In the genomic region with DNA sequence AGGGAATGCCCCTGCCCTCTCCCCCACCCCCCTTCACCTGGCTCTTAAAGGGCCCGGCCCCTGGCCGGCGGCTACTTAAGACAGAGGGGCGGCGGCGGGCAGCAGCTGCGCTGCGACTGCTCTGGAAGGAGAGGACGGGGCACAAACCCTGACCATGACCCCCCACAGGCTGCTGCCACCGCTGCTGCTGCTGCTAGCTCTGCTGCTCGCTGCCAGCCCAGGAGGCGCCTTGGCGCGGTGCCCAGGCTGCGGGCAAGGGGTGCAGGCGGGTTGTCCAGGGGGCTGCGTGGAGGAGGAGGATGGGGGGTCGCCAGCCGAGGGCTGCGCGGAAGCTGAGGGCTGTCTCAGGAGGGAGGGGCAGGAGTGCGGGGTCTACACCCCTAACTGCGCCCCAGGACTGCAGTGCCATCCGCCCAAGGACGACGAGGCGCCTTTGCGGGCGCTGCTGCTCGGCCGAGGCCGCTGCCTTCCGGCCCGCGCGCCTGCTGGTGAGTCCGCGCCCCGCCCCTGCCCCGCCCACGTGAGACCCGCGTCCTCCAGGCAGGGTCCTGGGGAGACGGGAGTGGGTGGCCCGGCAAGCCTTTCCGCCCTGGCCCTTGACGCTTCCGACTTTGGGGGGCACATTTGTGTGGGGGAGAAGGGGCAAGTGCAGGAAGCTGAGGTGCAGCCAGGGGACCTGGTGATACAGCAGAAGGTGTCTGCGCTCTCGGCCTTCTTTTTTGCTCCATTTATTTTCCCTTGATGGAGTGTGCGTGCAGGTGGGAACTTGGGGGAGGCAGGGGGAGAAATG, we compare ENCODE assay signal across 1 cellular context.
TF ChIP-seq lines count a peak whose summit lies in the region.

A gene with protein sequence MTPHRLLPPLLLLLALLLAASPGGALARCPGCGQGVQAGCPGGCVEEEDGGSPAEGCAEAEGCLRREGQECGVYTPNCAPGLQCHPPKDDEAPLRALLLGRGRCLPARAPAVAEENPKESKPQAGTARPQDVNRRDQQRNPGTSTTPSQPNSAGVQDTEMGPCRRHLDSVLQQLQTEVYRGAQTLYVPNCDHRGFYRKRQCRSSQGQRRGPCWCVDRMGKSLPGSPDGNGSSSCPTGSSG (plus strand): TSS at position 104 of the 790 bp plus-strand sequence. CDS start 51 bp downstream, at position 155.

TF ChIP-seq in HepG2, 621 proteins besides CTCF, POLR2A, EP300 and RAD21 (continued from another document and continues in another):
- TF ChIP-seq, protein P1, sequence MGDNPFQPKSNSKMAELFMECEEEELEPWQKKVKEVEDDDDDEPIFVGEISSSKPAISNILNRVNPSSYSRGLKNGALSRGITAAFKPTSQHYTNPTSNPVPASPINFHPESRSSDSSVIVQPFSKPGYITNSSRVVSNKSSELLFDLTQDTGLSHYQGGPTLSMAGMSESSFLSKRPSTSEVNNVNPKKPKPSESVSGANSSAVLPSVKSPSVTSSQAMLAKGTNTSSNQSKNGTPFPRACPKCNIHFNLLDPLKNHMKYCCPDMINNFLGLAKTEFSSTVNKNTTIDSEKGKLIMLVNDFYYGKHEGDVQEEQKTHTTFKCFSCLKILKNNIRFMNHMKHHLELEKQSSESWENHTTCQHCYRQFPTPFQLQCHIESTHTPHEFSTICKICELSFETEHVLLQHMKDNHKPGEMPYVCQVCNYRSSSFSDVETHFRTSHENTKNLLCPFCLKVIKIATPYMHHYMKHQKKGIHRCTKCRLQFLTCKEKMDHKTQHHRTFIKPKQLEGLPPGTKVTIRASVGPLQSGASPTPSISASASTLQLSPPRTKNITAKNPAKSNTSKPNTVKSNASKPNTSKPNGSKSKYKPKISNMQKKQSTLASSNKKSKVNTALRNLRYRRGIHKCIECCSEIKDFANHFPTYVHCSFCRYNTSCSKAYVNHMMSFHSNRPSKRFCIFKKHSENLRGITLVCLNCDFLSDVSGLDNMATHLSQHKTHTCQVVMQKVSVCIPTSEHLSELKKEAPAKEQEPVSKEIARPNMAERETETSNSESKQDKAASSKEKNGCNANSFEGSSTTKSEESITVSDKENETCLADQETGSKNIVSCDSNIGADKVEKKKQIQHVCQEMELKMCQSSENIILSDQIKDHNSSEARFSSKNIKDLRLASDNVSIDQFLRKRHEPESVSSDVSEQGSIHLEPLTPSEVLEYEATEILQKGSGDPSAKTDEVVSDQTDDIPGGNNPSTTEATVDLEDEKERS (CRISPR knock-in tag; IDR thresholded peaks at IDR 0.05): no peak
- no peak for TF ChIP-seq ZNF614 (CRISPR knock-in tag; IDR thresholded peaks at IDR 0.05; ENCODE audit: borderline replicate concordance)
- TF ChIP-seq PPARG (CRISPR knock-in tag; conservative IDR thresholded peaks at IDR 0.05): no peak
- TF ChIP-seq ZMYM4 (CRISPR knock-in tag; IDR thresholded peaks at IDR 0.05): no peak
- TF ChIP-seq EEA1 (CRISPR knock-in tag; IDR thresholded peaks at IDR 0.05; ENCODE audit: borderline replicate concordance): peak; percentile 47; the same call in 1 of the 2 replicates
- no peak for TF ChIP-seq ZFAT (CRISPR knock-in tag; conservative IDR thresholded peaks at IDR 0.05)
- TF ChIP-seq JUNB (CRISPR knock-in tag; IDR thresholded peaks at IDR 0.05; ENCODE audit: borderline replicate concordance): no peak
- no peak for TF ChIP-seq EHMT2 (IDR thresholded peaks at IDR 0.05; ENCODE audit: borderline replicate concordance, low read depth, low read length)
- TF ChIP-seq, protein P2, sequence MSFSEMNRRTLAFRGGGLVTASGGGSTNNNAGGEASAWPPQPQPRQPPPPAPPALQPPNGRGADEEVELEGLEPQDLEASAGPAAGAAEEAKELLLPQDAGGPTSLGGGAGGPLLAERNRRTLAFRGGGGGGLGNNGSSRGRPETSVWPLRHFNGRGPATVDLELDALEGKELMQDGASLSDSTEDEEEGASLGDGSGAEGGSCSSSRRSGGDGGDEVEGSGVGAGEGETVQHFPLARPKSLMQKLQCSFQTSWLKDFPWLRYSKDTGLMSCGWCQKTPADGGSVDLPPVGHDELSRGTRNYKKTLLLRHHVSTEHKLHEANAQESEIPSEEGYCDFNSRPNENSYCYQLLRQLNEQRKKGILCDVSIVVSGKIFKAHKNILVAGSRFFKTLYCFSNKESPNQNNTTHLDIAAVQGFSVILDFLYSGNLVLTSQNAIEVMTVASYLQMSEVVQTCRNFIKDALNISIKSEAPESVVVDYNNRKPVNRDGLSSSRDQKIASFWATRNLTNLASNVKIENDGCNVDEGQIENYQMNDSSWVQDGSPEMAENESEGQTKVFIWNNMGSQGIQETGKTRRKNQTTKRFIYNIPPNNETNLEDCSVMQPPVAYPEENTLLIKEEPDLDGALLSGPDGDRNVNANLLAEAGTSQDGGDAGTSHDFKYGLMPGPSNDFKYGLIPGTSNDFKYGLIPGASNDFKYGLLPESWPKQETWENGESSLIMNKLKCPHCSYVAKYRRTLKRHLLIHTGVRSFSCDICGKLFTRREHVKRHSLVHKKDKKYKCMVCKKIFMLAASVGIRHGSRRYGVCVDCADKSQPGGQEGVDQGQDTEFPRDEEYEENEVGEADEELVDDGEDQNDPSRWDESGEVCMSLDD (CRISPR knock-in tag; IDR thresholded peaks at IDR 0.05; ENCODE audit: borderline replicate concordance): peak; percentile 35; the same call in 1 of the 2 replicates
- no peak for TF ChIP-seq FOXK1 (CRISPR knock-in tag; IDR thresholded peaks at IDR 0.05; ENCODE audit: borderline replicate concordance, low read depth)
- no peak for TF ChIP-seq ZMYM3 (CRISPR knock-in tag; IDR thresholded peaks at IDR 0.05)
- no peak for TF ChIP-seq KLF9 (CRISPR knock-in tag; IDR thresholded peaks at IDR 0.05; ENCODE audit: low read depth)
- no peak for TF ChIP-seq SMAD9 (CRISPR knock-in tag; IDR thresholded peaks at IDR 0.05)
- TF ChIP-seq, protein P3, sequence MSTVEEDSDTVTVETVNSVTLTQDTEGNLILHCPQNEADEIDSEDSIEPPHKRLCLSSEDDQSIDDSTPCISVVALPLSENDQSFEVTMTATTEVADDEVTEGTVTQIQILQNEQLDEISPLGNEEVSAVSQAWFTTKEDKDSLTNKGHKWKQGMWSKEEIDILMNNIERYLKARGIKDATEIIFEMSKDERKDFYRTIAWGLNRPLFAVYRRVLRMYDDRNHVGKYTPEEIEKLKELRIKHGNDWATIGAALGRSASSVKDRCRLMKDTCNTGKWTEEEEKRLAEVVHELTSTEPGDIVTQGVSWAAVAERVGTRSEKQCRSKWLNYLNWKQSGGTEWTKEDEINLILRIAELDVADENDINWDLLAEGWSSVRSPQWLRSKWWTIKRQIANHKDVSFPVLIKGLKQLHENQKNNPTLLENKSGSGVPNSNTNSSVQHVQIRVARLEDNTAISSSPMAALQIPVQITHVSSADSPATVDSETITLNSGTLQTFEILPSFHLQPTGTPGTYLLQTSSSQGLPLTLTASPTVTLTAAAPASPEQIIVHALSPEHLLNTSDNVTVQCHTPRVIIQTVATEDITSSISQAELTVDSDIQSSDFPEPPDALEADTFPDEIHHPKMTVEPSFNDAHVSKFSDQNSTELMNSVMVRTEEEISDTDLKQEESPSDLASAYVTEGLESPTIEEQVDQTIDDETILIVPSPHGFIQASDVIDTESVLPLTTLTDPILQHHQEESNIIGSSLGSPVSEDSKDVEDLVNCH (CRISPR knock-in tag; IDR thresholded peaks at IDR 0.05): no peak
- TF ChIP-seq PHB2 (IDR thresholded peaks at IDR 0.05; ENCODE audit: partially characterized antibody): no peak
- 0 out of 2 replicates have a peak, but pooled peaks have one; percentile 20 for TF ChIP-seq NRL (CRISPR knock-in tag; IDR thresholded peaks at IDR 0.05; ENCODE audit: borderline replicate concordance)
- no peak for TF ChIP-seq ZFP37 (CRISPR knock-in tag; IDR thresholded peaks at IDR 0.05; ENCODE audit: borderline replicate concordance)
- no peak for TF ChIP-seq ZNF180 (CRISPR knock-in tag; IDR thresholded peaks at IDR 0.05; ENCODE audit: borderline replicate concordance, low read depth)
- peak; percentile 56 for TF ChIP-seq ZNF772 (CRISPR knock-in tag; IDR thresholded peaks at IDR 0.05)
- no peak for TF ChIP-seq RXRA (CRISPR knock-in tag; IDR thresholded peaks at IDR 0.05)
- TF ChIP-seq, protein P4, sequence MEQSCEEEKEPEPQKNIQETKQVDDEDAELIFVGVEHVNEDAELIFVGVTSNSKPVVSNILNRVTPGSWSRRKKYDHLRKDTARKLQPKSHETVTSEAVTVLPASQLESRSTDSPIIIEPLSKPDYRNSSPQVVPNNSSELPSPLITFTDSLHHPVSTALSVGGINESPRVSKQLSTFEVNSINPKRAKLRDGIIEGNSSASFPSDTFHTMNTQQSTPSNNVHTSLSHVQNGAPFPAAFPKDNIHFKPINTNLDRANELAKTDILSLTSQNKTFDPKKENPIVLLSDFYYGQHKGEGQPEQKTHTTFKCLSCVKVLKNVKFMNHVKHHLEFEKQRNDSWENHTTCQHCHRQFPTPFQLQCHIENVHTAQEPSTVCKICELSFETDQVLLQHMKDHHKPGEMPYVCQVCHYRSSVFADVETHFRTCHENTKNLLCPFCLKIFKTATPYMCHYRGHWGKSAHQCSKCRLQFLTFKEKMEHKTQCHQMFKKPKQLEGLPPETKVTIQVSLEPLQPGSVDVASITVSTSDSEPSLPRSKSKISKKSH (CRISPR knock-in tag; IDR thresholded peaks at IDR 0.05; ENCODE audit: borderline replicate concordance): no peak
- no peak for TF ChIP-seq ZNF720 (CRISPR knock-in tag; IDR thresholded peaks at IDR 0.05)
- TF ChIP-seq ZNF577 (CRISPR knock-in tag; IDR thresholded peaks at IDR 0.05; ENCODE audit: borderline replicate concordance, low read depth): no peak
- TF ChIP-seq ZNF557 (CRISPR knock-in tag; IDR thresholded peaks at IDR 0.05): no peak
- TF ChIP-seq ZNF33B (CRISPR knock-in tag; IDR thresholded peaks at IDR 0.05): no peak
- TF ChIP-seq HDAC6 (IDR thresholded peaks at IDR 0.05; ENCODE audit: low read depth, low read length): no peak
- TF ChIP-seq, protein P5, sequence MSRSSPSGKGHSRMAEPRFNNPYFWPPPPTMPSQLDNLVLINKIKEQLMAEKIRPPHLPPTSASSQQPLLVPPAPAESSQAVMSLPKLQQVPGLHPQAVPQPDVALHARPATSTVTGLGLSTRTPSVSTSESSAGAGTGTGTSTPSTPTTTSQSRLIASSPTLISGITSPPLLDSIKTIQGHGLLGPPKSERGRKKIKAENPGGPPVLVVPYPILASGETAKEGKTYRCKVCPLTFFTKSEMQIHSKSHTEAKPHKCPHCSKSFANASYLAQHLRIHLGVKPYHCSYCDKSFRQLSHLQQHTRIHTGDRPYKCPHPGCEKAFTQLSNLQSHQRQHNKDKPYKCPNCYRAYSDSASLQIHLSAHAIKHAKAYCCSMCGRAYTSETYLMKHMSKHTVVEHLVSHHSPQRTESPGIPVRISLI (CRISPR knock-in tag; IDR thresholded peaks at IDR 0.05; ENCODE audit: borderline replicate concordance): no peak
- no peak for TF ChIP-seq ZNF607 (CRISPR knock-in tag; IDR thresholded peaks at IDR 0.05; ENCODE audit: borderline replicate concordance)
- no peak for TF ChIP-seq ZNF235 (CRISPR knock-in tag; IDR thresholded peaks at IDR 0.05; ENCODE audit: borderline replicate concordance)
- TF ChIP-seq ZNF124 (CRISPR knock-in tag; IDR thresholded peaks at IDR 0.05): no peak
- TF ChIP-seq KDM6A (CRISPR knock-in tag; IDR thresholded peaks at IDR 0.05; ENCODE audit: low read depth): no peak
- no peak for TF ChIP-seq SOX5 (CRISPR knock-in tag; IDR thresholded peaks at IDR 0.05; ENCODE audit: borderline replicate concordance)
- TF ChIP-seq ZBTB1 (CRISPR knock-in tag; IDR thresholded peaks at IDR 0.05; ENCODE audit: borderline replicate concordance): no peak
- TF ChIP-seq, protein P6, sequence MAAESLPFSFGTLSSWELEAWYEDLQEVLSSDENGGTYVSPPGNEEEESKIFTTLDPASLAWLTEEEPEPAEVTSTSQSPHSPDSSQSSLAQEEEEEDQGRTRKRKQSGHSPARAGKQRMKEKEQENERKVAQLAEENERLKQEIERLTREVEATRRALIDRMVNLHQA (CRISPR knock-in tag; IDR thresholded peaks at IDR 0.05): no peak
- TF ChIP-seq, protein P7, sequence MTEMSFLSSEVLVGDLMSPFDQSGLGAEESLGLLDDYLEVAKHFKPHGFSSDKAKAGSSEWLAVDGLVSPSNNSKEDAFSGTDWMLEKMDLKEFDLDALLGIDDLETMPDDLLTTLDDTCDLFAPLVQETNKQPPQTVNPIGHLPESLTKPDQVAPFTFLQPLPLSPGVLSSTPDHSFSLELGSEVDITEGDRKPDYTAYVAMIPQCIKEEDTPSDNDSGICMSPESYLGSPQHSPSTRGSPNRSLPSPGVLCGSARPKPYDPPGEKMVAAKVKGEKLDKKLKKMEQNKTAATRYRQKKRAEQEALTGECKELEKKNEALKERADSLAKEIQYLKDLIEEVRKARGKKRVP (CRISPR knock-in tag; IDR thresholded peaks at IDR 0.05): no peak
- no peak for TF ChIP-seq JDP2 (CRISPR knock-in tag; IDR thresholded peaks at IDR 0.05; ENCODE audit: borderline replicate concordance)
- no peak for TF ChIP-seq PITX1 (CRISPR knock-in tag; IDR thresholded peaks at IDR 0.05)
- no peak for TF ChIP-seq YEATS2 (CRISPR knock-in tag; IDR thresholded peaks at IDR 0.05; ENCODE audit: borderline replicate concordance)
- TF ChIP-seq, protein P8, sequence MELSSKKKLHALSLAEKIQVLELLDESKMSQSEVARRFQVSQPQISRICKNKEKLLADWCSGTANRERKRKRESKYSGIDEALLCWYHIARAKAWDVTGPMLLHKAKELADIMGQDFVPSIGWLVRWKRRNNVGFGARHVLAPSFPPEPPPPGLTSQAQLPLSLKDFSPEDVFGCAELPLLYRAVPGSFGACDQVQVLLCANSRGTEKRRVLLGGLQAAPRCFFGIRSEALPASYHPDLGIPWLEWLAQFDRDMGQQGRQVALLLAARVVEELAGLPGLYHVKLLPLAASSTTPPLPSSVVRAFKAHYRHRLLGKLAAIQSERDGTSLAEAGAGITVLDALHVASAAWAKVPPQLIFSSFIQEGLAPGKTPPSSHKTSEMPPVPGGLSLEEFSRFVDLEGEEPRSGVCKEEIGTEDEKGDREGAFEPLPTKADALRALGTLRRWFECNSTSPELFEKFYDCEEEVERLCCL (CRISPR knock-in tag; IDR thresholded peaks at IDR 0.05; ENCODE audit: borderline replicate concordance): no peak
- TF ChIP-seq HNRNPH1 (optimal IDR thresholded peaks at IDR 0.05; ENCODE audit: low read depth, low read length): no peak
- no peak for TF ChIP-seq CREM (IDR thresholded peaks at IDR 0.05)
- TF ChIP-seq CREM (CRISPR knock-in tag; IDR thresholded peaks at IDR 0.05): no peak
- no peak for TF ChIP-seq NPAS2 (CRISPR knock-in tag; IDR thresholded peaks at IDR 0.05; ENCODE audit: borderline replicate concordance)
- TF ChIP-seq GATAD1 (CRISPR knock-in tag; IDR thresholded peaks at IDR 0.05): no peak
- TF ChIP-seq ZNF441 (CRISPR knock-in tag; IDR thresholded peaks at IDR 0.05; ENCODE audit: borderline replicate concordance): no peak; the same call in 1 of the 2 replicates
- 0 out of 2 replicates have a peak, but pooled peaks have one; percentile 71 for TF ChIP-seq ZNF451 (CRISPR knock-in tag; IDR thresholded peaks at IDR 0.05)
- TF ChIP-seq, protein P9, sequence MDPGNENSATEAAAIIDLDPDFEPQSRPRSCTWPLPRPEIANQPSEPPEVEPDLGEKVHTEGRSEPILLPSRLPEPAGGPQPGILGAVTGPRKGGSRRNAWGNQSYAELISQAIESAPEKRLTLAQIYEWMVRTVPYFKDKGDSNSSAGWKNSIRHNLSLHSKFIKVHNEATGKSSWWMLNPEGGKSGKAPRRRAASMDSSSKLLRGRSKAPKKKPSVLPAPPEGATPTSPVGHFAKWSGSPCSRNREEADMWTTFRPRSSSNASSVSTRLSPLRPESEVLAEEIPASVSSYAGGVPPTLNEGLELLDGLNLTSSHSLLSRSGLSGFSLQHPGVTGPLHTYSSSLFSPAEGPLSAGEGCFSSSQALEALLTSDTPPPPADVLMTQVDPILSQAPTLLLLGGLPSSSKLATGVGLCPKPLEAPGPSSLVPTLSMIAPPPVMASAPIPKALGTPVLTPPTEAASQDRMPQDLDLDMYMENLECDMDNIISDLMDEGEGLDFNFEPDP (CRISPR knock-in tag; conservative IDR thresholded peaks at IDR 0.05): no peak
